ENCODE assay signal across 8 cellular contexts in genomic region chr2:9423922-9424272, GRCh38. TPM values are rescaled to one million over a fixed set of nuclear protein-coding genes. Genes with fewer than 3 reads are reported as not detected.
DNase-seq lines count a peak whose midpoint lies in the region; ATAC-seq, FAIRE-seq and TF ChIP-seq lines count a peak whose summit lies in the region.

No MANE protein-coding gene starts in this region.

- in situ Hi-C loops in Caki2 (cut with HindIII; ENCODE audit: low pct_unique_long_range_greater_than_20kb, low sequenced_read_pairs) (no loop called here), HepG2 (cut with HindIII; ENCODE audit: extremely low pct_ligation_motif_present, low pct_unique_long_range_greater_than_20kb) (loop anchor here (5.0 kb wide), 1 partner anchor 37 kb away; no protein-coding TSS in a partner anchor)

- no peak for TF ChIP-seq POLR2A in HepG2 (IDR thresholded peaks at IDR 0.05; ENCODE audit: insufficient read depth in 1 of 2, low read depth in 2 of 2, low read length in 2 of 2)

- BruUV-seq in HepG2 (replicated peaks; lab: Mats Ljungman, UMichigan), result TSS peak; percentile 78

- H2AFZ ChIP-seq in Loucy (ENCODE audit: low read length) (peak overlapping the region; percentile 96), HepG2 (ENCODE audit: low read length) (no peak overlapping the region)

- H3K4me2 ChIP-seq in Loucy (ENCODE audit: low read depth, low read length, poor library complexity, severe bottlenecking) (peak overlapping the region; percentile 82), HepG2 (ENCODE audit: low read depth, low read length) (peak overlapping the region; percentile 79)

- no peak for TF ChIP-seq EP300 in HepG2 (IDR thresholded peaks at IDR 0.05; ENCODE audit: low read depth in 2 of 2, low read length in 2 of 2)
- no peak for TF ChIP-seq EP300 in HepG2 (CRISPR knock-in tag; IDR thresholded peaks at IDR 0.05; ENCODE audit: borderline replicate concordance)

- H3K9me3 ChIP-seq in Loucy (ENCODE audit: insufficient read depth, low read depth, low read length) (no peaks in the 10 kb centered on the region), HepG2 (ENCODE audit: low read length) (no peaks in the 10 kb centered on the region)

- H3K27ac ChIP-seq in HepG2 (ENCODE audit: extremely low read length, insufficient read depth, low read length) (peak overlapping the region; percentile 75), temporal lobe (ENCODE audit: low read depth, low read length) (peak overlapping the region; percentile 50)

- no peaks in the 10 kb centered on the region for H3K9me2 ChIP-seq in Loucy (replicated peaks; ENCODE audit: low read depth, low read length)

- H3K36me3 ChIP-seq in Loucy (ENCODE audit: insufficient read depth, low read length) (no peaks in the 10 kb centered on the region), HepG2 (replicated peaks in 1 of 2; ENCODE audit: control insufficient read depth in 1 of 2, insufficient read depth in 2 of 2, low read length in 2 of 2) (peaks cover 0 to 2% of the 10 kb centered on the region in 2 experiments; a peak in 2 of 5 replicates)

- H3K9ac ChIP-seq in Loucy (ENCODE audit: low read depth, low read length, poor library complexity, severe bottlenecking) (peak overlapping the region; percentile 98), HepG2 (ENCODE audit: insufficient read depth, low read depth, low read length) (peak overlapping the region; percentile 93)

- no peaks in the 10 kb centered on the region for H3F3A ChIP-seq in Loucy (ENCODE audit: low read depth)

- FAIRE-seq in HepG2 (lab: Jason Lieb, UNC), result no peak

- H3K79me2 ChIP-seq in Loucy (ENCODE audit: insufficient read depth, low read length) (peaks cover 66% of the 10 kb centered on the region), HepG2 (ENCODE audit: insufficient read depth, low read length) (peaks cover 53% of the 10 kb centered on the region)

- ATAC-seq in GM21360 (IDR thresholded peaks at IDR 0.05; ENCODE audit: unreplicated experiment) (peak; percentile 1), HepG2 (peak; percentile 1)

- H3K4me1 ChIP-seq in Loucy (ENCODE audit: insufficient read depth, low read length, poor library complexity, severe bottlenecking) (peaks cover 40% of the 10 kb centered on the region), HepG2 (ENCODE audit: insufficient read depth, low read length) (peaks cover 51% of the 10 kb centered on the region)

- H3K4me3 ChIP-seq in Loucy (ENCODE audit: low read length, poor library complexity, severe bottlenecking), result peak overlapping the region; percentile 95
- peak overlapping the region; percentile 80 to 97 (median 86) for H3K4me3 ChIP-seq in HepG2 (replicated peaks in 1 of 3; ENCODE audit: insufficient read depth in 1 of 3, low read depth in 2 of 3, low read length in 3 of 3)

- TF ChIP-seq RAD21 in HepG2 (CRISPR knock-in tag; IDR thresholded peaks at IDR 0.05), result peak; percentile 17; the same call in 1 of the 2 replicates

- intact Hi-C loops in HepG2 (cut with micrococcal nuclease; ENCODE audit: unreplicated experiment), result loop anchor here (1.0 to 5.0 kb wide), 4 partner anchors 37 to 281 kb away; partner anchors contain the start of gene ADAM17

- DNase-seq in Caki2 (ENCODE audit: low read depth) (peak; percentile 14), astrocyte of the hippocampus (ENCODE audit: low read depth, low spot score) (peak; percentile 59), HepG2 (ENCODE audit: low spot score) (peak; percentile 24), mucosa of gallbladder (ENCODE audit: low spot score) (no peak), SKM-1 treated with dmso at 0.1 percent for 144 hours (lab: John Stamatoyannopoulos, UW; ENCODE audit: unreplicated experiment) (no peak)

- TF ChIP-seq CTCF in Loucy (conservative IDR thresholded peaks at IDR 0.05; ENCODE audit: low read length) (no peak), HepG2 (CRISPR knock-in tag; IDR thresholded peaks at IDR 0.05) (no peak)

- H3K27me3 ChIP-seq in Loucy (ENCODE audit: insufficient read depth, low read length, poor library complexity, severe bottlenecking) (no peaks in the 10 kb centered on the region), HepG2 (ENCODE audit: control insufficient read depth in 1 of 2, insufficient read depth in 2 of 2, low read length in 2 of 2) (no peaks in the 10 kb centered on the region; a peak in 1 of 5 replicates)

- POLR2A ChIA-PET in HepG2 (lab: Yijun Ruan, JAX), result interaction anchor here (1.0 to 3.1 kb wide), 8 partner anchors 36 to 207 kb away, joined by 3 to 44 read pairs (median 10); partner anchors contain the start of genes IAH1 and YWHAQ

- WGBS in HepG2 (ENCODE audit: low lambda C conversion rate), result under 1% methylated on average over 21 of the region's 21 CpGs

- H4K20me1 ChIP-seq in Loucy (ENCODE audit: insufficient read depth, low read length, poor library complexity, severe bottlenecking), result peaks cover 10% of the 10 kb centered on the region
- H4K20me1 ChIP-seq in HepG2 (ENCODE audit: insufficient read depth, low read length), result no peaks in the 10 kb centered on the region

- CTCF ChIA-PET in HepG2 (lab: Yijun Ruan, JAX; ENCODE audit: low intra/inter-chr PET ratio, low total read pairs), result no interaction called here

RNA-seq across cellular contexts. Expression of gene CPSF3, which starts 0.4 kb away (rescaled TPM):
- 26.5 and 38.3 TPM in 2 replicates for total RNA-seq in Caki2 (2014; rRNA removed; shearing (Covaris generic); ENCODE audit: low replicate concordance)
- total RNA-seq in HepG2 (2016; rRNA removed; fragmentation: Illumina TruSeq; extraction: Trizol), result 93.0 and 128 TPM in 2 replicates
- 24.5 and 26.5 TPM in 2 replicates for total RNA-seq in HepG2 (2016; cell fraction: cytosol; rRNA removed; fragmentation: Illumina TruSeq; extraction: Trizol; ENCODE audit: low read depth)
- total RNA-seq in HepG2 (2016; cell fraction: insoluble cytoplasmic fraction; rRNA removed; fragmentation: Illumina TruSeq; extraction: Trizol), result 91.7 and 127 TPM in 2 replicates
- total RNA-seq in HepG2 (2016; cell fraction: membrane; rRNA removed; fragmentation: Illumina TruSeq; extraction: Trizol), result 45.4 and 49.2 TPM in 2 replicates
- 50.4 and 54.8 TPM in 2 replicates for total RNA-seq in HepG2 (2016; cell fraction: nucleus; rRNA removed; fragmentation: Illumina TruSeq; extraction: Trizol)
- 15.5 and 19.8 TPM in 2 replicates for polyA plus RNA-seq in HepG2 (2011; rRNA removed)
- 10.9 and 15.9 TPM in 2 replicates for polyA plus RNA-seq in HepG2 (2011; cell fraction: cytosol; rRNA removed)
- polyA plus RNA-seq in HepG2 (2011; cell fraction: nucleus; rRNA removed), result 36.6 and 50.3 TPM in 2 replicates
- 39.8 and 75.3 TPM in 2 replicates for polyA plus RNA-seq in HepG2 (2012)
- polyA plus RNA-seq in HepG2 (2016; cell fraction: cytosol; fragmentation: Illumina TruSeq; extraction: Trizol; ENCODE audit: low read depth), result 14.0 and 15.0 TPM in 2 replicates
- 101 and 102 TPM in 2 replicates for polyA plus RNA-seq in HepG2 (2016; cell fraction: insoluble cytoplasmic fraction; fragmentation: Illumina TruSeq; extraction: Trizol; ENCODE audit: low read depth)
- 26.2 and 28.6 TPM in 2 replicates for polyA plus RNA-seq in HepG2 (2016; cell fraction: membrane; fragmentation: Illumina TruSeq; extraction: Trizol; ENCODE audit: low read depth)
- 54.3 and 60.5 TPM in 2 replicates for polyA plus RNA-seq in HepG2 (2016; cell fraction: nucleus; fragmentation: Illumina TruSeq; extraction: Trizol; ENCODE audit: insufficient read depth, low read depth)
- polyA minus RNA-seq in HepG2 (2011; rRNA and poly(A)+ RNA removed; ENCODE audit: low replicate concordance), result 13.4 and 22.8 TPM in 2 replicates
- 24.7 and 28.4 TPM in 2 replicates for polyA minus RNA-seq in HepG2 (2011; cell fraction: cytosol; rRNA and poly(A)+ RNA removed)
- 43.6 and 53.1 TPM in 2 replicates for polyA minus RNA-seq in HepG2 (2011; cell fraction: nucleus; rRNA and poly(A)+ RNA removed)
- total RNA-seq in temporal lobe, result 38.8 TPM
- total RNA-seq in mucosa of gallbladder, result 24.3 TPM

RNA-seq across cellular contexts. Expression of gene ITGB1BP1, which starts 0.6 kb away (rescaled TPM):
- 55.9 and 110 TPM in 2 replicates for total RNA-seq in Caki2 (2014; rRNA removed; shearing (Covaris generic); ENCODE audit: low replicate concordance)
- 108 and 125 TPM in 2 replicates for total RNA-seq in HepG2 (2016; rRNA removed; fragmentation: Illumina TruSeq; extraction: Trizol)
- total RNA-seq in HepG2 (2016; cell fraction: cytosol; rRNA removed; fragmentation: Illumina TruSeq; extraction: Trizol; ENCODE audit: low read depth), result 430 and 468 TPM in 2 replicates
- total RNA-seq in HepG2 (2016; cell fraction: insoluble cytoplasmic fraction; rRNA removed; fragmentation: Illumina TruSeq; extraction: Trizol), result 111 and 112 TPM in 2 replicates
- 377 and 404 TPM in 2 replicates for total RNA-seq in HepG2 (2016; cell fraction: membrane; rRNA removed; fragmentation: Illumina TruSeq; extraction: Trizol)
- total RNA-seq in HepG2 (2016; cell fraction: nucleus; rRNA removed; fragmentation: Illumina TruSeq; extraction: Trizol), result 50.0 and 51.9 TPM in 2 replicates
- polyA plus RNA-seq in HepG2 (2011; rRNA removed), result 83.6 and 106 TPM in 2 replicates
- 45.2 and 54.1 TPM in 2 replicates for polyA plus RNA-seq in HepG2 (2011; cell fraction: cytosol; rRNA removed)
- polyA plus RNA-seq in HepG2 (2011; cell fraction: nucleus; rRNA removed), result 41.6 and 57.5 TPM in 2 replicates
- polyA plus RNA-seq in HepG2 (2012), result 89.6 and 111 TPM in 2 replicates
- polyA plus RNA-seq in HepG2 (2016; cell fraction: cytosol; fragmentation: Illumina TruSeq; extraction: Trizol; ENCODE audit: low read depth), result 797 and 956 TPM in 2 replicates
- 170 and 179 TPM in 2 replicates for polyA plus RNA-seq in HepG2 (2016; cell fraction: insoluble cytoplasmic fraction; fragmentation: Illumina TruSeq; extraction: Trizol; ENCODE audit: low read depth)
- 570 and 618 TPM in 2 replicates for polyA plus RNA-seq in HepG2 (2016; cell fraction: membrane; fragmentation: Illumina TruSeq; extraction: Trizol; ENCODE audit: low read depth)
- polyA plus RNA-seq in HepG2 (2016; cell fraction: nucleus; fragmentation: Illumina TruSeq; extraction: Trizol; ENCODE audit: insufficient read depth, low read depth), result 135 and 136 TPM in 2 replicates
- polyA minus RNA-seq in HepG2 (2011; rRNA and poly(A)+ RNA removed; ENCODE audit: low replicate concordance), result 13.3 and 35.9 TPM in 2 replicates
- polyA minus RNA-seq in HepG2 (2011; cell fraction: cytosol; rRNA and poly(A)+ RNA removed), result 17.3 and 20.8 TPM in 2 replicates
- 21.0 and 23.9 TPM in 2 replicates for polyA minus RNA-seq in HepG2 (2011; cell fraction: nucleus; rRNA and poly(A)+ RNA removed)
- total RNA-seq in temporal lobe, result 50.4 TPM
- 75.2 TPM for total RNA-seq in mucosa of gallbladder

RNA-seq across cellular contexts. Expression of gene IAH1, which starts 50.5 kb away (rescaled TPM):
- 100 and 139 TPM in 2 replicates for total RNA-seq in Caki2 (2014; rRNA removed; shearing (Covaris generic); ENCODE audit: low replicate concordance)
- total RNA-seq in HepG2 (2016; rRNA removed; fragmentation: Illumina TruSeq; extraction: Trizol) (44.4 and 45.2 TPM in 2 replicates), temporal lobe (49.2 TPM), mucosa of gallbladder (50.2 TPM)
- total RNA-seq in HepG2 (2016; cell fraction: cytosol; rRNA removed; fragmentation: Illumina TruSeq; extraction: Trizol; ENCODE audit: low read depth), result 48.4 and 50.7 TPM in 2 replicates
- 41.9 and 48.6 TPM in 2 replicates for total RNA-seq in HepG2 (2016; cell fraction: insoluble cytoplasmic fraction; rRNA removed; fragmentation: Illumina TruSeq; extraction: Trizol)
- 45.3 and 47.0 TPM in 2 replicates for total RNA-seq in HepG2 (2016; cell fraction: membrane; rRNA removed; fragmentation: Illumina TruSeq; extraction: Trizol)
- 19.2 and 24.6 TPM in 2 replicates for total RNA-seq in HepG2 (2016; cell fraction: nucleus; rRNA removed; fragmentation: Illumina TruSeq; extraction: Trizol)
- 37.4 and 43.6 TPM in 2 replicates for polyA plus RNA-seq in HepG2 (2011; rRNA removed)
- polyA plus RNA-seq in HepG2 (2011; cell fraction: cytosol; rRNA removed), result 30.1 and 33.9 TPM in 2 replicates
- polyA plus RNA-seq in HepG2 (2011; cell fraction: nucleus; rRNA removed), result 15.7 and 16.7 TPM in 2 replicates
- 23.4 and 30.7 TPM in 2 replicates for polyA plus RNA-seq in HepG2 (2012)
- 53.5 and 58.2 TPM in 2 replicates for polyA plus RNA-seq in HepG2 (2016; cell fraction: cytosol; fragmentation: Illumina TruSeq; extraction: Trizol; ENCODE audit: low read depth)
- polyA plus RNA-seq in HepG2 (2016; cell fraction: insoluble cytoplasmic fraction; fragmentation: Illumina TruSeq; extraction: Trizol; ENCODE audit: low read depth), result 40.8 and 42.5 TPM in 2 replicates
- 41.3 and 42.8 TPM in 2 replicates for polyA plus RNA-seq in HepG2 (2016; cell fraction: membrane; fragmentation: Illumina TruSeq; extraction: Trizol; ENCODE audit: low read depth)
- polyA plus RNA-seq in HepG2 (2016; cell fraction: nucleus; fragmentation: Illumina TruSeq; extraction: Trizol; ENCODE audit: insufficient read depth, low read depth), result 28.4 and 30.4 TPM in 2 replicates
- polyA minus RNA-seq in HepG2 (2011; rRNA and poly(A)+ RNA removed; ENCODE audit: low replicate concordance), result 15.2 and 21.3 TPM in 2 replicates
- polyA minus RNA-seq in HepG2 (2011; cell fraction: cytosol; rRNA and poly(A)+ RNA removed), result 14.1 and 16.1 TPM in 2 replicates
- polyA minus RNA-seq in HepG2 (2011; cell fraction: nucleus; rRNA and poly(A)+ RNA removed), result 14.0 and 25.5 TPM in 2 replicates

Comparison
In these comparisons a context has a peak if more than half of its experiments do, and no peak if none do; other contexts are left out.
1. DNase-seq: peak in Caki2 (single experiment), astrocyte of the hippocampus (single experiment) and HepG2 (single experiment); none in mucosa of gallbladder (single experiment) and SKM-1 treated with dmso at 0.1 percent for 144 hours (single experiment).